Comparison of ENCODE assay signal across 8 cellular contexts in the genomic region with DNA sequence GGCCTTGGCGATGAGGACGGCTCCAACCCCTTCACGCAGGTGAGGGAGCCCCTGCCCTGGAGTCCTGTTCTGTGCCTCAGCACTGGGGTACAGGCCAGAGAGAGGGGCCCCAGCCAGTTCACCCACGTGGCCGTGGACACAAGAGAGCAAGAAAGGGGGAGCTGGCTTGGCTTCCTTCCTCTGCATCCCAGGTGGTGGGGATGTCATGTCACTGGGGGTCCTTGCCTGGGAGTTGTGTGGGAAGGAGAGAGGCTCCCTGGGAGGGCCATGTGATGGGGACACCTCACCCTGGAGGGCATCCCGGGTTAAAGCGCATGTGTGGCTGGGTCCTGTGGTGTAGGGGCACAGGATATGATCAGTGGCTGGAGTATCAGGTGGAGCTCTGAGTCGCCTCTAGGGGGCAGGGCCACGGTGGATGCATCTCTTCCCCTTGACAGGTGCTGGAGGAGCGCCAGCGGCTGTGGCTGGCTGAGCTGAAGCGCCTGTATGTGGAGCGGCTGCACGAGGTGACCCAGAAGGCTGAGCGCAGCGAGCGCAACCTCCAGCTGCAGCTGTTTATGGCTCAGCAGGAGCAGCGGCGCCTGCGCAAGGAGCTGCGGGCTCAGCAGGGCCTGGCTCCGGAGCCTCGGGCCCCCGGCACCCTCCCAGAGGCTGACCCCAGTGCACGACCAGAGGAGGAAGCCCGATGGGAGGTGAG. TPM values are rescaled to one million over a fixed set of nuclear protein-coding genes. Genes with fewer than 3 reads are reported as not detected.
A peak's percentile ranks its signal among the peaks of the same experiment; 100 is the strongest.
DNase-seq lines count a peak whose midpoint lies in the region; ATAC-seq and TF ChIP-seq lines count a peak whose summit lies in the region.

No MANE protein-coding gene starts in this region.

- no peaks in the 10 kb centered on the region for H3K27me3 ChIP-seq in H7 (ENCODE audit: control insufficient read depth, insufficient read depth, low read length)

- no peak overlapping the region for H3K4me3 ChIP-seq in H7 (ENCODE audit: insufficient read depth, low read depth, low read length)
- H3K4me3 ChIP-seq in LNCaP clone FGC (ENCODE audit: low read depth, low read length) = peak overlapping the region; percentile 41

- ATAC-seq in Right ventricle myocardium superior (ENCODE audit: poor library complexity) (peak; percentile 85), sciatic nerve (peak; percentile 59)

- intact Hi-C loops in Right ventricle myocardium superior (cut with DNase I) = no loop called here
- intact Hi-C loops in sciatic nerve (cut with DNase I) = no loop called here

- TF ChIP-seq CTCF in GM10266 (IDR thresholded peaks at IDR 0.05; ENCODE audit: control insufficient read depth, insufficient read depth, low read depth, missing control alignments) (peak; percentile 73), LNCaP clone FGC (IDR thresholded peaks at IDR 0.05; ENCODE audit: control insufficient read depth, extremely low read depth, insufficient read depth) (peak; percentile 78)

- DNase-seq in GM10266 (ENCODE audit: extremely low spot score) (peak; percentile 93), H7 (peak; percentile 93), LNCaP clone FGC (ENCODE audit: low read depth) (peak; percentile 91), SHP77 (lab: John Stamatoyannopoulos, UW) (peak; percentile 94 to 99), Right ventricle myocardium superior (peak; percentile 91), sciatic nerve (ENCODE audit: low spot score) (peak; percentile 80), foreskin melanocyte (no peak)
- DNase-seq in activated T-helper 9 cell treated with anti-CD3 and anti-CD28 coated beads, Interleukin-2, amount 50 U/mL, for 16 hours (ENCODE audit: low read depth) = peak; percentile 63

- peaks cover 18% of the 10 kb centered on the region for H3K36me3 ChIP-seq in H7 (replicated peaks; ENCODE audit: control insufficient read depth, insufficient read depth, low read length)

RNA-seq across cellular contexts. Expression of gene N4BP3, which starts 7.5 kb away (rescaled TPM):
- 32.0 and 36.5 TPM in 2 replicates for total RNA-seq in H7 (2014; rRNA removed; shearing (Covaris generic))
- total RNA-seq in Right ventricle myocardium superior = 2.7 TPM
- 2.6 TPM for total RNA-seq in sciatic nerve

RNA-seq across cellular contexts. Expression of gene RMND5B, which starts 10.0 kb away (rescaled TPM):
- total RNA-seq in H7 (2014; rRNA removed; shearing (Covaris generic)) = 38.2 and 51.3 TPM in 2 replicates
- total RNA-seq in Right ventricle myocardium superior = 33.7 TPM
- 33.4 TPM for total RNA-seq in sciatic nerve

RNA-seq across cellular contexts. Expression of gene NHP2, which starts 32.9 kb away (rescaled TPM):
- total RNA-seq in H7 (2014; rRNA removed; shearing (Covaris generic)) = 254 and 275 TPM in 2 replicates
- total RNA-seq in Right ventricle myocardium superior (75.7 TPM), sciatic nerve (65.0 TPM)
